Comparison of ENCODE assay signal across 26 cellular contexts in genomic region chr2:127418300-127419111, GRCh38. TPM values are rescaled to one million over a fixed set of nuclear protein-coding genes. Genes with fewer than 3 reads are reported as not detected.
A peak's percentile ranks its signal among the peaks of the same experiment; 100 is the strongest.
DNase-seq lines count a peak whose midpoint lies in the region; ATAC-seq, FAIRE-seq and TF ChIP-seq lines count a peak whose summit lies in the region.
"Had no signal": no experiment of that assay in that cellular context is flagged by ENCODE, and none has a peak within 500 bp of the region (broad histone marks: within the 10 kb centered on the region; RNA-seq: fewer than 3 reads in every experiment).

Gene PROC, plus strand, starts transcription at chr2:127418427. Its CDS starts 1,516 bp downstream, at chr2:127419943.

- H3K9me3 Mint-ChIP-seq in T-helper 2 cell treated with Interferon-gamma antibody and Interleukin-4, amounts not matched to agents 5 μg/mL and 100 μg/mL, for 36 hours: no peaks in the 10 kb centered on the region
- H3K9me3 Mint-ChIP-seq in IgD-negative memory B cell (peaks cover 0 to under 1% (median 0%) of the 10 kb centered on the region in 3 donors), progenitor cell of endocrine pancreas (ENCODE audit: low read depth) (no peaks in the 10 kb centered on the region)
- H3K9me3 Mint-ChIP-seq: HFFc6 had no signal

- peaks cover 16% of the 10 kb centered on the region for H3K4me1 Mint-ChIP-seq in T-helper 2 cell treated with Interferon-gamma antibody and Interleukin-4, amounts not matched to agents 5 μg/mL and 100 μg/mL, for 36 hours (ENCODE audit: low read depth)
- H3K4me1 Mint-ChIP-seq in IgD-negative memory B cell (peaks cover 10 to 27% (median 14%) of the 10 kb centered on the region in 3 donors), progenitor cell of endocrine pancreas (ENCODE audit: low read depth) (peaks cover 22% of the 10 kb centered on the region)

- peaks cover 0 to 10% of the 10 kb centered on the region in 2 donors for H3K4me1 ChIP-seq in kidney (ENCODE audit: control insufficient read depth in 1 of 2, insufficient read depth in 1 of 2, low read depth in 1 of 2, low read length in 2 of 2)

- DNase-seq in T-helper 2 cell treated with Interferon-gamma antibody and Interleukin-4, amounts not matched to agents 5 μg/mL and 100 μg/mL, for 36 hours (ENCODE audit: low spot score): no peak
- DNase-seq in T-helper 2 cell (no peak), left lobe of liver (ENCODE audit: low spot score) (peak; percentile 91), progenitor cell of endocrine pancreas (ENCODE audit: low spot score, unreplicated experiment) (no peak), kidney (no peak), H4 (ENCODE audit: low spot score) (no peak)
- DNase-seq: activated CD4-positive, alpha-beta T cell treated with anti-CD3 and anti-CD28 coated beads for 4 hours; activated naive CD4-positive, alpha-beta T cell treated with anti-CD3 and anti-CD28 coated beads for 36 hours; heart left ventricle; HFFc6; Kasumi-1; lower lobe of right lung; NCI-H1105 treated with DMSO at 0.1 percent for 48 hours; NCI-H510A; RPMI8226; stimulated activated CD4-positive, alpha-beta T cell treated with anti-CD3 and anti-CD28 coated beads, Interleukin-2, amount 100 ng/mL, for 24 hours; stimulated activated naive CD8-positive, alpha-beta T cell treated with anti-CD3 and anti-CD28 coated beads, Interleukin-15, amount 100 ng/mL, for 72 hours had no signal

- peak within 1 kb of the TSS; percentile 3 for H3K4me3 Mint-ChIP-seq in T-helper 2 cell treated with Interferon-gamma antibody and Interleukin-4, amounts not matched to agents 5 μg/mL and 100 μg/mL, for 36 hours
- H3K4me3 Mint-ChIP-seq in IgD-negative memory B cell (peak within 1 kb of the TSS in 3 of 4 donors; percentile 13 to 82 (median 75)), progenitor cell of endocrine pancreas (ENCODE audit: low read depth) (peak within 1 kb of the TSS; percentile 12)
- H3K4me3 Mint-ChIP-seq: HFFc6 had no signal

- H3K36me3 ChIP-seq in kidney (ENCODE audit: control insufficient read depth in 1 of 2, insufficient read depth in 2 of 2, low read length in 2 of 2): no peaks in the 10 kb centered on the region
- H3K36me3 ChIP-seq: heart left ventricle, lower lobe of right lung, prostate gland had no signal

- peaks cover 25% of the 10 kb centered on the region for H3K27me3 Mint-ChIP-seq in T-helper 2 cell treated with Interferon-gamma antibody and Interleukin-4, amounts not matched to agents 5 μg/mL and 100 μg/mL, for 36 hours (ENCODE audit: low read depth)
- H3K27me3 Mint-ChIP-seq in IgD-negative memory B cell: peaks cover 7% of the 10 kb centered on the region
- peaks cover 51% of the 10 kb centered on the region for H3K27me3 Mint-ChIP-seq in progenitor cell of endocrine pancreas

- ATAC-seq in left lobe of liver: peak; percentile 55
- no peak for ATAC-seq in GM21515 (IDR thresholded peaks at IDR 0.05; ENCODE audit: unreplicated experiment)
- ATAC-seq: heart left ventricle; lower lobe of right lung; stimulated activated naive CD8-positive, alpha-beta T cell treated with anti-CD3 and anti-CD28 coated beads, Interleukin-15, amount 100 ng/mL, for 72 hours had no signal

- H3K27ac Mint-ChIP-seq in T-helper 2 cell treated with Interferon-gamma antibody and Interleukin-4, amounts not matched to agents 5 μg/mL and 100 μg/mL, for 36 hours: no peak within 1 kb of the TSS
- peak within 1 kb of the TSS in 1 of 3 donors; percentile 55 for H3K27ac Mint-ChIP-seq in IgD-negative memory B cell
- peak within 1 kb of the TSS; percentile 39 for H3K27ac Mint-ChIP-seq in progenitor cell of endocrine pancreas
- H3K27ac Mint-ChIP-seq: activated naive CD4-positive, alpha-beta T cell treated with anti-CD3 and anti-CD28 coated beads for 36 hours; HFFc6 had no signal

- intact Hi-C loops in kidney (cut with DNase I): no loop called here

- TF ChIP-seq CTCF in progenitor cell of endocrine pancreas (IDR thresholded peaks at IDR 0.05; ENCODE audit: unreplicated experiment): peak; percentile 10
- TF ChIP-seq CTCF in kidney (IDR thresholded peaks at IDR 0.05; ENCODE audit: borderline replicate concordance, extremely low read depth, insufficient read depth): no peak

- H3K9ac ChIP-seq in kidney (ENCODE audit: low read length in 2 of 2): no peak within 1 kb of the TSS

- no peak within 1 kb of the TSS for H3K27ac ChIP-seq in kidney (ENCODE audit: low read depth in 2 of 2, low read length in 2 of 2)
- H3K27ac ChIP-seq: C4-2B, coronary artery, heart left ventricle, lower lobe of right lung, prostate gland had no signal

- H3K36me3 Mint-ChIP-seq in T-helper 2 cell treated with Interferon-gamma antibody and Interleukin-4, amounts not matched to agents 5 μg/mL and 100 μg/mL, for 36 hours (ENCODE audit: low read depth): no peaks in the 10 kb centered on the region
- H3K36me3 Mint-ChIP-seq in IgD-negative memory B cell: no peaks in the 10 kb centered on the region
- H3K36me3 Mint-ChIP-seq in progenitor cell of endocrine pancreas (ENCODE audit: insufficient read depth): no peaks in the 10 kb centered on the region
- H3K36me3 Mint-ChIP-seq: brain had no signal

- H3K4me3 ChIP-seq in kidney (ENCODE audit: low read length in 2 of 2): peak within 1 kb of the TSS in 1 of 2 donors; percentile 23
- H3K4me3 ChIP-seq: coronary artery, heart left ventricle, lower lobe of right lung, prostate gland had no signal

- H3K9me3 ChIP-seq in kidney (ENCODE audit: control insufficient read depth in 1 of 2, low read length in 2 of 2): no peaks in the 10 kb centered on the region
- H3K9me3 ChIP-seq: heart left ventricle, lower lobe of right lung, prostate gland had no signal

- no peak for FAIRE-seq in kidney (lab: Jason Lieb, UNC)
- FAIRE-seq: TTC549 had no signal

RNA-seq across cellular contexts. Expression of gene PROC, which starts in this region (rescaled TPM):
- polyA plus RNA-seq in IgD-negative memory B cell (not detected), kidney (ENCODE audit: insufficient read depth, low read depth, low replicate concordance) (51.0 TPM)
- total RNA-seq in left lobe of liver (479 TPM), progenitor cell of endocrine pancreas (18.7 and 25.3 TPM in 2 replicates), kidney (5.9 TPM)
- 1.3 and 2.6 TPM in 2 replicates for total RNA-seq in H4 (2014; rRNA removed; shearing (Covaris generic))
- total RNA-seq: activated naive CD4-positive, alpha-beta T cell treated with anti-CD3 and anti-CD28 coated beads for 36 hours; heart left ventricle; HFFc6; lower lobe of right lung; myocyte; prostate gland; skeletal muscle tissue had no signal
- polyA plus RNA-seq: heart left ventricle had no signal

Comparison
In these comparisons a context has a peak if more than half of its experiments do, and no peak if none do; other contexts are left out.
1. RNA of gene PROC (total RNA-seq): 479 TPM in left lobe of liver (single experiment); 18.7 to 25.3 TPM in progenitor cell of endocrine pancreas, 5.9 TPM in kidney (single experiment) and 1.3 to 2.6 TPM in H4; every median in the first group is over 10 times any median in the second.
2. RNA of gene PROC (polyA plus RNA-seq): 51.0 TPM in kidney (single experiment); not detected in IgD-negative memory B cell (single experiment); every median in the first group is over 10 times any median in the second.
3. H3K4me3 Mint-ChIP-seq: peak in every context shown above with its lines; median percentile 75 in IgD-negative memory B cell; 12 in progenitor cell of endocrine pancreas; 3 in T-helper 2 cell treated with Interferon-gamma antibody and Interleukin-4, amounts not matched to agents 5 μg/mL and 100 μg/mL, for 36 hours.